In genomic region chr11:85651118-85651517, GRCh38 we compare ENCODE assay signal across 26 cellular contexts. TPM values are rescaled to one million over a fixed set of nuclear protein-coding genes. Genes with fewer than 3 reads are reported as not detected.
"Had no signal": no experiment of that assay in that cellular context is flagged by ENCODE, and none has a peak within 500 bp of the region (broad histone marks: within the 10 kb centered on the region; RNA-seq: fewer than 3 reads in every experiment).

No MANE protein-coding gene starts in this region.

- H3K9me3 Mint-ChIP-seq: activated naive CD4-positive, alpha-beta T cell treated with anti-CD3 and anti-CD28 coated beads, Interleukin-2, amount 10 ng/mL, durations not matched to agents 7 days and 5 days; effector memory CD8-positive, alpha-beta T cell; memory B cell; nephron; stimulated activated naive CD8-positive, alpha-beta T cell treated with anti-CD3 and anti-CD28 coated beads, Interleukin-15, Interleukin-2, amounts not matched to agents 100 ng/mL and 50 ng/mL, for 24 hours had no signal

- H3K9me3 ChIP-seq: gastroesophageal sphincter, pancreas, psoas muscle, right atrium auricular region, thyroid gland, upper lobe of right lung had no signal

- DNase-seq: activated CD4-positive, alpha-beta T cell treated with anti-CD3 and anti-CD28 coated beads, Interleukin-2, amount 50 U/mL, for 4 hours; activated effector memory CD4-positive, alpha-beta T cell treated with Interleukin-2 at 50 U/mL for 16 hours; activated naive CD4-positive, alpha-beta T cell treated with anti-CD3 and anti-CD28 coated beads, Interleukin-2, amount 10 ng/mL, durations not matched to agents 7 days and 5 days; central memory CD4-positive, alpha-beta T cell; effector memory CD8-positive, alpha-beta T cell; head of caudate nucleus; hypothalamus; islet precursor cell; left cardiac atrium; pancreas; psoas muscle; stimulated activated CD4-positive, alpha-beta T cell treated with anti-CD3 and anti-CD28 coated beads, Interleukin-12 subunit alpha, Interleukin-12 subunit beta, amount 100 ng/mL, for 4 hours; stimulated activated CD4-positive, alpha-beta T cell treated with anti-CD3 and anti-CD28 coated beads, Interleukin-4, amount 100 ng/mL, for 4 hours; substantia nigra; thyroid gland; upper lobe of right lung; WERI-Rb-1 had no signal

- FAIRE-seq: astrocyte, colon, pancreas had no signal

- H3K36me3 ChIP-seq: thyroid gland had no signal

- H3K4me3 Mint-ChIP-seq: activated naive CD4-positive, alpha-beta T cell treated with anti-CD3 and anti-CD28 coated beads, Interleukin-2, amount 10 ng/mL, durations not matched to agents 7 days and 5 days; effector memory CD8-positive, alpha-beta T cell; memory B cell; nephron; stimulated activated naive CD8-positive, alpha-beta T cell treated with anti-CD3 and anti-CD28 coated beads, Interleukin-15, Interleukin-2, amounts not matched to agents 100 ng/mL and 50 ng/mL, for 24 hours had no signal

- H3K4me3 ChIP-seq: gastroesophageal sphincter, pancreas, psoas muscle, right atrium auricular region, SK-N-MC, thyroid gland, upper lobe of right lung had no signal

- H3K27me3 ChIP-seq: gastroesophageal sphincter, pancreas, right atrium auricular region, thyroid gland, upper lobe of right lung had no signal

- H3K27ac ChIP-seq: gastroesophageal sphincter, pancreas, psoas muscle, right atrium auricular region, SK-N-MC, thyroid gland, upper lobe of right lung, WERI-Rb-1 had no signal

- H3K27me3 Mint-ChIP-seq: activated naive CD4-positive, alpha-beta T cell treated with anti-CD3 and anti-CD28 coated beads, Interleukin-2, amount 10 ng/mL, durations not matched to agents 7 days and 5 days; effector memory CD8-positive, alpha-beta T cell; memory B cell; stimulated activated naive CD8-positive, alpha-beta T cell treated with anti-CD3 and anti-CD28 coated beads, Interleukin-15, Interleukin-2, amounts not matched to agents 100 ng/mL and 50 ng/mL, for 24 hours had no signal

- ATAC-seq: effector memory CD8-positive, alpha-beta T cell; gastroesophageal sphincter; left cardiac atrium; pancreas; psoas muscle; upper lobe of right lung had no signal

- H3K27ac Mint-ChIP-seq: activated naive CD4-positive, alpha-beta T cell treated with anti-CD3 and anti-CD28 coated beads, Interleukin-2, amount 10 ng/mL, durations not matched to agents 7 days and 5 days; memory B cell; nephron; stimulated activated naive CD8-positive, alpha-beta T cell treated with anti-CD3 and anti-CD28 coated beads, Interleukin-15, Interleukin-2, amounts not matched to agents 100 ng/mL and 50 ng/mL, for 24 hours had no signal

RNA-seq across cellular contexts. Expression of gene CCDC89, which starts 34.9 kb away (rescaled TPM):
- total RNA-seq: dermis microvascular lymphatic vessel endothelial cell had no signal
